Comparison of ENCODE assay signal across 8 cellular contexts in genomic region chr10:80462986-80463741, GRCh38. TPM values are rescaled to one million over a fixed set of nuclear protein-coding genes. Genes with fewer than 3 reads are reported as not detected.
DNase-seq lines count a peak whose midpoint lies in the region; ATAC-seq, FAIRE-seq and TF ChIP-seq lines count a peak whose summit lies in the region.

No MANE protein-coding gene starts in this region.

- WGBS in HepG2 (ENCODE audit: low lambda C conversion rate): 88% methylated on average over 5 of the region's 5 CpGs
- WGBS in urinary bladder: 36% methylated on average over 5 of the region's 5 CpGs

- no peak for TF ChIP-seq POLR2A in HepG2 (IDR thresholded peaks at IDR 0.05; ENCODE audit: insufficient read depth in 1 of 2, low read depth in 2 of 2, low read length in 2 of 2)

- peak overlapping the region; percentile 73 for H3K4me3 Mint-ChIP-seq in activated naive CD8-positive, alpha-beta T cell treated with anti-CD3 and anti-CD28 coated beads for 36 hours

- FAIRE-seq in HepG2 (lab: Jason Lieb, UNC): no peak

- H3K79me2 ChIP-seq in HepG2 (ENCODE audit: insufficient read depth, low read length): peaks cover 100% of the 10 kb centered on the region

- no peaks in the 10 kb centered on the region for H3K27me3 Mint-ChIP-seq in activated naive CD8-positive, alpha-beta T cell treated with anti-CD3 and anti-CD28 coated beads for 36 hours

- no peaks in the 10 kb centered on the region for H3K27me3 ChIP-seq in cardiac muscle cell
- H3K27me3 ChIP-seq in HepG2 (ENCODE audit: control insufficient read depth in 1 of 2, insufficient read depth in 2 of 2, low read length in 2 of 2): no peaks in the 10 kb centered on the region

- no peak for ATAC-seq in left cardiac atrium
- peak; percentile 39 for ATAC-seq in HG03354 (IDR thresholded peaks at IDR 0.05; ENCODE audit: poor library complexity, severe bottlenecking, unreplicated experiment)
- no peak for ATAC-seq in HepG2
- no peak for ATAC-seq in GM19035 (IDR thresholded peaks at IDR 0.05; ENCODE audit: unreplicated experiment)

- H3K4me3 ChIP-seq in cardiac muscle cell (no peak overlapping the region), HepG2 (replicated peaks in 1 of 3; ENCODE audit: insufficient read depth in 1 of 3, low read depth in 2 of 3, low read length in 3 of 3) (no peak overlapping the region), urinary bladder (ENCODE audit: low read depth, low read length) (no peak overlapping the region)

- no peak for TF ChIP-seq EP300 in HepG2 (IDR thresholded peaks at IDR 0.05; ENCODE audit: low read depth in 2 of 2, low read length in 2 of 2)
- TF ChIP-seq EP300 in HepG2 (CRISPR knock-in tag; IDR thresholded peaks at IDR 0.05; ENCODE audit: borderline replicate concordance): no peak

- CTCF ChIA-PET in HepG2 (lab: Yijun Ruan, JAX; ENCODE audit: low intra/inter-chr PET ratio, low total read pairs): no interaction called here

- H3K27ac Mint-ChIP-seq in activated naive CD8-positive, alpha-beta T cell treated with anti-CD3 and anti-CD28 coated beads for 36 hours: peak overlapping the region; percentile 92

- no peak for TF ChIP-seq RAD21 in HepG2 (CRISPR knock-in tag; IDR thresholded peaks at IDR 0.05)

- no peak for DNase-seq in cardiac muscle cell (ENCODE audit: low read depth in 1 of 2, low spot score in 1 of 2)
- DNase-seq in left cardiac atrium: no peak
- no peak for DNase-seq in activated naive CD8-positive, alpha-beta T cell treated with anti-CD3 and anti-CD28 coated beads for 36 hours
- DNase-seq in HepG2 (ENCODE audit: low spot score): no peak
- no peak for DNase-seq in epidermal melanocyte (ENCODE audit: insufficient read length, low spot score)

- H3K27ac ChIP-seq in cardiac muscle cell (peak overlapping the region; percentile 80), HepG2 (ENCODE audit: extremely low read length, insufficient read depth, low read length) (peak overlapping the region; percentile 90), urinary bladder (ENCODE audit: low read depth) (peak overlapping the region; percentile 73)

- H4K20me1 ChIP-seq in HepG2 (ENCODE audit: insufficient read depth, low read length): peaks cover 41% of the 10 kb centered on the region

- no peaks in the 10 kb centered on the region for H3K9me3 Mint-ChIP-seq in activated naive CD8-positive, alpha-beta T cell treated with anti-CD3 and anti-CD28 coated beads for 36 hours

- H3K9me3 ChIP-seq in cardiac muscle cell (ENCODE audit: low read depth): no peaks in the 10 kb centered on the region
- H3K9me3 ChIP-seq in HepG2 (ENCODE audit: low read length): no peaks in the 10 kb centered on the region

- no peak for TF ChIP-seq CTCF in cardiac muscle cell (IDR thresholded peaks at IDR 0.05; ENCODE audit: low read depth, low read length)
- TF ChIP-seq CTCF in HepG2 (CRISPR knock-in tag; IDR thresholded peaks at IDR 0.05): no peak

- no peak overlapping the region for H3K4me2 ChIP-seq in HepG2 (ENCODE audit: low read depth, low read length)

- H3K36me3 Mint-ChIP-seq in activated naive CD8-positive, alpha-beta T cell treated with anti-CD3 and anti-CD28 coated beads for 36 hours: peaks cover 15% of the 10 kb centered on the region

- H2AFZ ChIP-seq in HepG2 (ENCODE audit: low read length): no peak overlapping the region

- in situ Hi-C loops in HepG2 (cut with HindIII; ENCODE audit: extremely low pct_ligation_motif_present, low pct_unique_long_range_greater_than_20kb): no loop called here

- H3K9ac ChIP-seq in HepG2 (ENCODE audit: insufficient read depth, low read depth, low read length): no peak overlapping the region

- H3K4me1 ChIP-seq in cardiac muscle cell (ENCODE audit: low read depth): peaks cover 93% of the 10 kb centered on the region
- H3K4me1 ChIP-seq in HepG2 (ENCODE audit: insufficient read depth, low read length): peaks cover 100% of the 10 kb centered on the region
- peaks cover 5% of the 10 kb centered on the region for H3K4me1 ChIP-seq in urinary bladder (ENCODE audit: insufficient read depth)

- H3K4me1 Mint-ChIP-seq in activated naive CD8-positive, alpha-beta T cell treated with anti-CD3 and anti-CD28 coated beads for 36 hours: peaks cover 93% of the 10 kb centered on the region

- intact Hi-C loops in left cardiac atrium (cut with DNase I) (no loop called here), HepG2 (cut with micrococcal nuclease; ENCODE audit: unreplicated experiment) (no loop called here)

- POLR2A ChIA-PET in HepG2 (lab: Yijun Ruan, JAX): interaction anchor here (0.7 to 2.9 kb wide), 7 partner anchors 10 to 56 kb away, joined by 3 to 25 read pairs (median 6); no protein-coding TSS in a partner anchor

- H3K36me3 ChIP-seq in cardiac muscle cell (no peaks in the 10 kb centered on the region), HepG2 (replicated peaks in 1 of 2; ENCODE audit: control insufficient read depth in 1 of 2, insufficient read depth in 2 of 2, low read length in 2 of 2) (peaks cover 3 to 11% of the 10 kb centered on the region in 2 experiments; a peak in 4 of 5 replicates), urinary bladder (ENCODE audit: insufficient read depth) (no peaks in the 10 kb centered on the region)

- no TSS peak for BruUV-seq in HepG2 (replicated peaks; lab: Mats Ljungman, UMichigan)

TF ChIP-seq in HepG2, 621 proteins besides CTCF, POLR2A, EP300 and RAD21:
- TF ChIP-seq HNRNPLL (IDR thresholded peaks at IDR 0.05; ENCODE audit: low read depth, low read length, poor library complexity, severe bottlenecking) (no peak), FOSL2 (CRISPR knock-in tag; IDR thresholded peaks at IDR 0.05) (peak; percentile 14; the same call in 1 of the 2 replicates)
TF ChIP-seq in HepG2: peak in this region for 1.

RNA-seq across cellular contexts. Expression of gene TSPAN14, which starts 9.1 kb away (rescaled TPM):
- total RNA-seq in cardiac muscle cell: 29.5 and 31.6 TPM in 2 replicates
- polyA plus RNA-seq in cardiac muscle cell: 55.1 and 57.0 TPM in 2 replicates
- total RNA-seq in left cardiac atrium: 10 to 100 TPM; 44.3 to 51.0 TPM
- 10 to 100 TPM; 39.6 to 40.4 TPM for total RNA-seq in activated naive CD8-positive, alpha-beta T cell treated with anti-CD3 and anti-CD28 coated beads for 36 hours
- 17.4 and 24.1 TPM in 2 replicates for total RNA-seq in HepG2 (2016; rRNA removed; fragmentation: Illumina TruSeq; extraction: Trizol)
- 5.0 and 6.4 TPM in 2 replicates for total RNA-seq in HepG2 (2016; cell fraction: cytosol; rRNA removed; fragmentation: Illumina TruSeq; extraction: Trizol; ENCODE audit: low read depth)
- total RNA-seq in HepG2 (2016; cell fraction: insoluble cytoplasmic fraction; rRNA removed; fragmentation: Illumina TruSeq; extraction: Trizol): 16.0 and 24.8 TPM in 2 replicates
- total RNA-seq in HepG2 (2016; cell fraction: membrane; rRNA removed; fragmentation: Illumina TruSeq; extraction: Trizol): 15.7 and 18.1 TPM in 2 replicates
- total RNA-seq in HepG2 (2016; cell fraction: nucleus; rRNA removed; fragmentation: Illumina TruSeq; extraction: Trizol): 28.9 and 38.5 TPM in 2 replicates
- polyA plus RNA-seq in HepG2 (2011; rRNA removed): 73.8 and 80.6 TPM in 2 replicates
- 66.9 and 68.7 TPM in 2 replicates for polyA plus RNA-seq in HepG2 (2011; cell fraction: cytosol; rRNA removed)
- 64.3 and 75.0 TPM in 2 replicates for polyA plus RNA-seq in HepG2 (2011; cell fraction: nucleus; rRNA removed)
- 36.4 and 39.6 TPM in 2 replicates for polyA plus RNA-seq in HepG2 (2012)
- polyA plus RNA-seq in HepG2 (2016; cell fraction: cytosol; fragmentation: Illumina TruSeq; extraction: Trizol; ENCODE audit: low read depth): 6.7 and 7.8 TPM in 2 replicates
- polyA plus RNA-seq in HepG2 (2016; cell fraction: insoluble cytoplasmic fraction; fragmentation: Illumina TruSeq; extraction: Trizol; ENCODE audit: low read depth): 19.6 and 25.9 TPM in 2 replicates
- 15.4 and 16.2 TPM in 2 replicates for polyA plus RNA-seq in HepG2 (2016; cell fraction: membrane; fragmentation: Illumina TruSeq; extraction: Trizol; ENCODE audit: low read depth)
- polyA plus RNA-seq in HepG2 (2016; cell fraction: nucleus; fragmentation: Illumina TruSeq; extraction: Trizol; ENCODE audit: insufficient read depth, low read depth): 59.1 and 62.2 TPM in 2 replicates
- polyA minus RNA-seq in HepG2 (2011; rRNA and poly(A)+ RNA removed; ENCODE audit: low replicate concordance): 22.0 and 139 TPM in 2 replicates
- 48.1 and 54.0 TPM in 2 replicates for polyA minus RNA-seq in HepG2 (2011; cell fraction: cytosol; rRNA and poly(A)+ RNA removed)
- polyA minus RNA-seq in HepG2 (2011; cell fraction: nucleus; rRNA and poly(A)+ RNA removed): 39.9 and 48.0 TPM in 2 replicates
- total RNA-seq in urinary bladder: 26.4 TPM
- polyA plus RNA-seq in urinary bladder: 65.1 TPM

RNA-seq across cellular contexts. Expression of gene PRXL2A, which starts 54.8 kb away (rescaled TPM):
- total RNA-seq in cardiac muscle cell: 52.0 and 61.8 TPM in 2 replicates
- polyA plus RNA-seq in cardiac muscle cell: 132 and 144 TPM in 2 replicates
- 100 to 1,000 TPM; 112 to 120 TPM for total RNA-seq in left cardiac atrium
- total RNA-seq in activated naive CD8-positive, alpha-beta T cell treated with anti-CD3 and anti-CD28 coated beads for 36 hours: 10 to 100 TPM; 23.3 to 24.5 TPM
- total RNA-seq in HepG2 (2016; rRNA removed; fragmentation: Illumina TruSeq; extraction: Trizol): 57.4 and 79.9 TPM in 2 replicates
- total RNA-seq in HepG2 (2016; cell fraction: cytosol; rRNA removed; fragmentation: Illumina TruSeq; extraction: Trizol; ENCODE audit: low read depth): 61.0 and 61.6 TPM in 2 replicates
- total RNA-seq in HepG2 (2016; cell fraction: insoluble cytoplasmic fraction; rRNA removed; fragmentation: Illumina TruSeq; extraction: Trizol): 60.4 and 81.6 TPM in 2 replicates
- 103 and 106 TPM in 2 replicates for total RNA-seq in HepG2 (2016; cell fraction: membrane; rRNA removed; fragmentation: Illumina TruSeq; extraction: Trizol)
- 46.3 and 54.0 TPM in 2 replicates for total RNA-seq in HepG2 (2016; cell fraction: nucleus; rRNA removed; fragmentation: Illumina TruSeq; extraction: Trizol)
- polyA plus RNA-seq in HepG2 (2011; rRNA removed): 43.9 and 44.0 TPM in 2 replicates
- 30.6 and 48.5 TPM in 2 replicates for polyA plus RNA-seq in HepG2 (2011; cell fraction: cytosol; rRNA removed)
- polyA plus RNA-seq in HepG2 (2011; cell fraction: nucleus; rRNA removed): 9.3 and 15.2 TPM in 2 replicates
- 75.8 and 86.2 TPM in 2 replicates for polyA plus RNA-seq in HepG2 (2012)
- polyA plus RNA-seq in HepG2 (2016; cell fraction: cytosol; fragmentation: Illumina TruSeq; extraction: Trizol; ENCODE audit: low read depth): 96.8 and 103 TPM in 2 replicates
- polyA plus RNA-seq in HepG2 (2016; cell fraction: insoluble cytoplasmic fraction; fragmentation: Illumina TruSeq; extraction: Trizol; ENCODE audit: low read depth): 78.0 and 79.1 TPM in 2 replicates
- polyA plus RNA-seq in HepG2 (2016; cell fraction: membrane; fragmentation: Illumina TruSeq; extraction: Trizol; ENCODE audit: low read depth): 115 and 119 TPM in 2 replicates
- polyA plus RNA-seq in HepG2 (2016; cell fraction: nucleus; fragmentation: Illumina TruSeq; extraction: Trizol; ENCODE audit: insufficient read depth, low read depth): 101 and 103 TPM in 2 replicates
- polyA minus RNA-seq in HepG2 (2011; rRNA and poly(A)+ RNA removed; ENCODE audit: low replicate concordance): 10.9 and 11.9 TPM in 2 replicates
- polyA minus RNA-seq in HepG2 (2011; cell fraction: cytosol; rRNA and poly(A)+ RNA removed): 18.7 and 25.3 TPM in 2 replicates
- polyA minus RNA-seq in HepG2 (2011; cell fraction: nucleus; rRNA and poly(A)+ RNA removed): 10.4 and 12.6 TPM in 2 replicates
- 52.9 TPM for total RNA-seq in urinary bladder
- polyA plus RNA-seq in urinary bladder: 59.1 TPM
